Comparison of ENCODE assay signal across 30 cellular contexts in genomic region chr3:148741219-148741618, GRCh38. TPM values are rescaled to one million over a fixed set of nuclear protein-coding genes. Genes with fewer than 3 reads are reported as not detected.
A peak's percentile ranks its signal among the peaks of the same experiment; 100 is the strongest.
DNase-seq lines count a peak whose midpoint lies in the region; ATAC-seq, FAIRE-seq and TF ChIP-seq lines count a peak whose summit lies in the region.
"Had no signal": no experiment of that assay in that cellular context is flagged by ENCODE, and none has a peak within 500 bp of the region (broad histone marks: within the 10 kb centered on the region; RNA-seq: fewer than 3 reads in every experiment).

No MANE protein-coding gene starts in this region.

- H3K36me3 ChIP-seq in body of pancreas (replicated peaks in 1 of 2; ENCODE audit: insufficient read depth in 1 of 2, low read depth in 2 of 2) (no peaks in the 10 kb centered on the region), pancreas (no peaks in the 10 kb centered on the region), testis (ENCODE audit: low read depth, missing control alignments) (no peaks in the 10 kb centered on the region)
- H3K36me3 ChIP-seq: BE2C, BLaER1 had no signal

- H3K9me3 ChIP-seq in body of pancreas (no peaks in the 10 kb centered on the region), pancreas (no peaks in the 10 kb centered on the region), testis (no peaks in the 10 kb centered on the region)
- H3K9me3 ChIP-seq: BE2C, BLaER1 had no signal

- H3K9me3 Mint-ChIP-seq in neural crest cell, result no peaks in the 10 kb centered on the region
- H3K9me3 Mint-ChIP-seq: CD14-positive monocyte had no signal

- H3K27me3 ChIP-seq in body of pancreas (no peaks in the 10 kb centered on the region), pancreas (no peaks in the 10 kb centered on the region), testis (no peaks in the 10 kb centered on the region)
- H3K27me3 ChIP-seq: BE2C, BLaER1 had no signal

- no peak for TF ChIP-seq POLR2A in body of pancreas (IDR thresholded peaks at IDR 0.05)
- no peak for TF ChIP-seq POLR2A in testis (IDR thresholded peaks at IDR 0.05)

- intact Hi-C loops in body of pancreas (cut with DNase I) (no loop called here), pancreas (cut with DNase I) (no loop called here), testis (cut with DNase I; ENCODE audit: low total_unique reads) (no loop called here)

- no peaks in the 10 kb centered on the region for H3K36me3 Mint-ChIP-seq in neural crest cell (ENCODE audit: low read depth)
- H3K36me3 Mint-ChIP-seq: CD14-positive monocyte; CD4-positive, alpha-beta memory T cell; CD4-positive, CD25-positive, alpha-beta regulatory T cell; CD8-positive, alpha-beta memory T cell had no signal

- FAIRE-seq in pancreas (lab: Jason Lieb, UNC), result no peak
- FAIRE-seq: A204.1, GM12878, GM12892, GM18507 had no signal

- no peak overlapping the region for H3K4me3 Mint-ChIP-seq in neural crest cell
- H3K4me3 Mint-ChIP-seq: CD14-positive monocyte; CD4-positive, alpha-beta memory T cell; CD4-positive, CD25-positive, alpha-beta regulatory T cell; CD8-positive, alpha-beta memory T cell had no signal

- H3K4me1 Mint-ChIP-seq in neural crest cell, result peaks cover 16% of the 10 kb centered on the region
- H3K4me1 Mint-ChIP-seq: CD4-positive, alpha-beta memory T cell; CD4-positive, CD25-positive, alpha-beta regulatory T cell; CD8-positive, alpha-beta memory T cell had no signal

- peak; percentile 82 for ATAC-seq in body of pancreas
- peak in 3 of 4 donors; percentile 47 to 84 (median 65) for ATAC-seq in pancreas
- ATAC-seq in HG03095 (IDR thresholded peaks at IDR 0.05; ENCODE audit: unreplicated experiment), result no peak
- ATAC-seq: GM12878 had no signal

- H3K4me1 ChIP-seq in body of pancreas (peaks cover 50% of the 10 kb centered on the region), pancreas (peaks cover 6 to 19% (median 15%) of the 10 kb centered on the region in 3 donors), testis (no peaks in the 10 kb centered on the region)
- H3K4me1 ChIP-seq: BLaER1 had no signal

- H3K27ac ChIP-seq in body of pancreas (peak overlapping the region; percentile 53 to 86 (median 81)), pancreas (peak overlapping the region in 2 of 4 donors; percentile 3 to 87), testis (no peak overlapping the region)
- H3K27ac ChIP-seq: BLaER1 had no signal

- 58 to 66% methylated on average over 10 of the region's 10 CpGs for WGBS in body of pancreas, 2 donors
- WGBS in pancreas, 2 donors, result 73 to 83% methylated on average over 10 of the region's 10 CpGs
- 92 to 96% methylated on average over 10 of the region's 10 CpGs for WGBS in testis, 2 donors

- DNase-seq in body of pancreas (peak; percentile 69 to 82 (median 78)), neural crest cell (ENCODE audit: low read depth, low spot score) (no peak), pancreas (peak in 4 of 6 donors; percentile 51 to 76 (median 60)), testis (no peak), NCI-H2029 (lab: John Stamatoyannopoulos, UW) (no peak)
- DNase-seq: 8988T; ACHN; BE2C; C1 segment of cervical spinal cord; CD4-positive, alpha-beta memory T cell; CD4-positive, CD25-positive, alpha-beta regulatory T cell; CD8-positive, alpha-beta memory T cell; COR-L47; DMS 273 treated with DMSO at 0.1 percent for 48 hours; DMS153; DMS53; DMS79; DND-41; EL; GDM1 had no signal

- H3K4me3 ChIP-seq in body of pancreas (no peak overlapping the region), pancreas (no peak overlapping the region), testis (no peak overlapping the region)
- H3K4me3 ChIP-seq: BLaER1, GM12878 had no signal

- peak overlapping the region; percentile 19 for H3K27ac Mint-ChIP-seq in neural crest cell (ENCODE audit: unreplicated experiment)
- H3K27ac Mint-ChIP-seq: CD14-positive monocyte; CD4-positive, alpha-beta memory T cell; CD4-positive, CD25-positive, alpha-beta regulatory T cell; CD8-positive, alpha-beta memory T cell had no signal

- TF ChIP-seq CTCF in body of pancreas (IDR thresholded peaks at IDR 0.05), result no peak
- TF ChIP-seq CTCF in neural crest cell (conservative IDR thresholded peaks at IDR 0.05), result no peak
- TF ChIP-seq CTCF in pancreas (IDR thresholded peaks at IDR 0.05), result no peak
- no peak for TF ChIP-seq CTCF in testis (IDR thresholded peaks at IDR 0.05)

- no peaks in the 10 kb centered on the region for H3K27me3 Mint-ChIP-seq in neural crest cell (ENCODE audit: low read depth)
- H3K27me3 Mint-ChIP-seq: CD4-positive, CD25-positive, alpha-beta regulatory T cell; CD8-positive, alpha-beta memory T cell had no signal

RNA-seq across cellular contexts. Expression of gene AGTR1, which starts 43.5 kb away (rescaled TPM):
- total RNA-seq in body of pancreas, result 10 to 100 TPM in 1 of 2 donors, 1 to 10 TPM in 1; 4.4 to 11.2 TPM
- 2.1 and 2.3 TPM in 2 replicates for total RNA-seq in neural crest cell
- total RNA-seq in pancreas, result 1 to 10 TPM in 1 of 6 donors, under 1 TPM in 5; 0.56 to 2.4 (median 0.72) TPM
- polyA plus RNA-seq in pancreas, result 1 to 10 TPM; 1.5 to 2.6 TPM
- 1 to 10 TPM; 4.4 to 7.6 TPM for total RNA-seq in testis
- 4.8 TPM for polyA plus RNA-seq in testis (ENCODE audit: insufficient read depth, low read depth, low replicate concordance)
- total RNA-seq: A673; CD4-positive, alpha-beta memory T cell; CD4-positive, CD25-positive, alpha-beta regulatory T cell; CD8-positive, alpha-beta memory T cell; Daoy; G401; GM12878 had no signal
- polyA plus RNA-seq: CD14-positive monocyte; CD4-positive, alpha-beta memory T cell; CD4-positive, CD25-positive, alpha-beta regulatory T cell; CD8-positive, alpha-beta memory T cell; GM12878 had no signal

Comparison
In these comparisons a context has a peak if more than half of its experiments do, and no peak if none do; other contexts are left out.
1. DNase-seq: peak in body of pancreas (4 of 4) and pancreas (4 of 6); none in neural crest cell (single experiment), testis (single experiment) and NCI-H2029 (single experiment).
2. H3K27ac ChIP-seq: peak in body of pancreas (4 of 4); none in testis (0 of 2).